ENCODE assay signal across 1 cellular context in genomic region chr7:99047526-99048077, GRCh38.
TF ChIP-seq lines count a peak whose summit lies in the region.

No MANE protein-coding gene starts in this region.

TF ChIP-seq in GM23338, 12 proteins besides CTCF, POLR2A, EP300 and RAD21 (continued from another document):
- no peak for TF ChIP-seq ZNF462 (CRISPR knock-in tag; IDR thresholded peaks at IDR 0.05)
- TF ChIP-seq NANOG (IDR thresholded peaks at IDR 0.05; ENCODE audit: borderline replicate concordance): no peak
- no peak for TF ChIP-seq CREB1 (CRISPR knock-in tag; IDR thresholded peaks at IDR 0.05; ENCODE audit: low read depth)
- TF ChIP-seq EZH2phosphoT487 (IDR thresholded peaks at IDR 0.05; ENCODE audit: unreplicated experiment): no peak
- no peak for TF ChIP-seq REST (IDR thresholded peaks at IDR 0.05; ENCODE audit: unreplicated experiment)
- TF ChIP-seq POLR2AphosphoS5 (IDR thresholded peaks at IDR 0.05; ENCODE audit: low read depth): no peak
- no peak for TF ChIP-seq EZH2 (IDR thresholded peaks at IDR 0.05; ENCODE audit: low read depth, unreplicated experiment)
- no peak for TF ChIP-seq ZNF331 (CRISPR knock-in tag; IDR thresholded peaks at IDR 0.05; ENCODE audit: low read depth)
- TF ChIP-seq STAT1 (IDR thresholded peaks at IDR 0.05; ENCODE audit: unreplicated experiment): no peak
- no peak for TF ChIP-seq ETS1 (IDR thresholded peaks at IDR 0.05)
